ENCODE assay signal across 1 cellular context in genomic region chr20:51541189-51542032, GRCh38.
A peak's percentile ranks its signal among the peaks of the same experiment; 100 is the strongest.
TF ChIP-seq lines count a peak whose summit lies in the region.

No MANE protein-coding gene starts in this region.

TF ChIP-seq in HepG2, 621 proteins besides CTCF, POLR2A, EP300 and RAD21 (continued from another document and continues in another):
- TF ChIP-seq ZFP90 (CRISPR knock-in tag; IDR thresholded peaks at IDR 0.05; ENCODE audit: borderline replicate concordance): no peak
- 0 out of 2 replicates have a peak, but pooled peaks have one; percentile 34 for TF ChIP-seq CREBL2 (CRISPR knock-in tag; IDR thresholded peaks at IDR 0.05; ENCODE audit: borderline replicate concordance)
- TF ChIP-seq ZNF747 (CRISPR knock-in tag; IDR thresholded peaks at IDR 0.05; ENCODE audit: borderline replicate concordance): peak; percentile 77; the same call in 1 of the 2 replicates
- no peak for TF ChIP-seq ZNF253 (CRISPR knock-in tag; IDR thresholded peaks at IDR 0.05; ENCODE audit: borderline replicate concordance)
- TF ChIP-seq ZNF652 (CRISPR knock-in tag; IDR thresholded peaks at IDR 0.05; ENCODE audit: borderline replicate concordance, low read depth): peak; percentile 86
- TF ChIP-seq NKX3-1 (CRISPR knock-in tag; IDR thresholded peaks at IDR 0.05): no peak
- no peak for TF ChIP-seq ARNT (IDR thresholded peaks at IDR 0.05)
- peak; percentile 47; the same call in 1 of the 2 replicates for TF ChIP-seq HMG20A (CRISPR knock-in tag; IDR thresholded peaks at IDR 0.05; ENCODE audit: borderline replicate concordance)
- no peak for TF ChIP-seq ZEB1 (IDR thresholded peaks at IDR 0.05; ENCODE audit: insufficient replicate concordance, low read depth)
- TF ChIP-seq TERF1 (CRISPR knock-in tag; IDR thresholded peaks at IDR 0.05): no peak
- no peak for TF ChIP-seq ZNF18 (CRISPR knock-in tag; IDR thresholded peaks at IDR 0.05; ENCODE audit: insufficient replicate concordance)
- TF ChIP-seq ZNF383 (CRISPR knock-in tag; IDR thresholded peaks at IDR 0.05; ENCODE audit: borderline replicate concordance): no peak
- TF ChIP-seq ZNF687 (CRISPR knock-in tag; IDR thresholded peaks at IDR 0.05): peak; percentile 70
- 0 out of 2 replicates have a peak, but pooled peaks have one; percentile 35 for TF ChIP-seq ZNF564 (CRISPR knock-in tag; IDR thresholded peaks at IDR 0.05)
- TF ChIP-seq ZNF777 (CRISPR knock-in tag; IDR thresholded peaks at IDR 0.05): no peak
- no peak for TF ChIP-seq CSRNP2 (CRISPR knock-in tag; conservative IDR thresholded peaks at IDR 0.05; ENCODE audit: low read depth)
- TF ChIP-seq KDM3A (CRISPR knock-in tag; IDR thresholded peaks at IDR 0.05; ENCODE audit: low read depth): 0 out of 2 replicates have a peak, but pooled peaks have one; percentile 33
- TF ChIP-seq NCOA5 (CRISPR knock-in tag; IDR thresholded peaks at IDR 0.05): no peak
- no peak for TF ChIP-seq ATF1 (CRISPR knock-in tag; IDR thresholded peaks at IDR 0.05)
- TF ChIP-seq IRX3 (CRISPR knock-in tag; IDR thresholded peaks at IDR 0.05; ENCODE audit: borderline replicate concordance, low read depth): 0 out of 2 replicates have a peak, but pooled peaks have one; percentile 47
- no peak for TF ChIP-seq HINFP (CRISPR knock-in tag; IDR thresholded peaks at IDR 0.05; ENCODE audit: low read depth)
- TF ChIP-seq RXRA (CRISPR knock-in tag; IDR thresholded peaks at IDR 0.05): peak; percentile 47; the same call in 1 of the 2 replicates
- TF ChIP-seq ZNF510 (CRISPR knock-in tag; IDR thresholded peaks at IDR 0.05; ENCODE audit: low read depth): peak; percentile 51; the same call in 1 of the 2 replicates
- peak; percentile 67; the same call in 1 of the 2 replicates for TF ChIP-seq IKZF5 (CRISPR knock-in tag; IDR thresholded peaks at IDR 0.05)
- TF ChIP-seq NCOA2 (CRISPR knock-in tag; IDR thresholded peaks at IDR 0.05): peak; percentile 48; the same call in 1 of the 2 replicates
- TF ChIP-seq ARID4A (CRISPR knock-in tag; IDR thresholded peaks at IDR 0.05; ENCODE audit: borderline replicate concordance): peak; percentile 90; the same call in 1 of the 2 replicates
- peak; percentile 69; the same call in 1 of the 2 replicates for TF ChIP-seq RXRB (CRISPR knock-in tag; IDR thresholded peaks at IDR 0.05; ENCODE audit: borderline replicate concordance)
- TF ChIP-seq ZHX1 (CRISPR knock-in tag; IDR thresholded peaks at IDR 0.05; ENCODE audit: low read depth): no peak
- TF ChIP-seq ZBTB20 (CRISPR knock-in tag; IDR thresholded peaks at IDR 0.05; ENCODE audit: borderline replicate concordance, low read depth): 0 out of 2 replicates have a peak, but pooled peaks have one; percentile 6
- peak; percentile 59; the same call in 1 of the 2 replicates for TF ChIP-seq ZNF614 (CRISPR knock-in tag; IDR thresholded peaks at IDR 0.05; ENCODE audit: borderline replicate concordance)
- no peak for TF ChIP-seq MATR3 (CRISPR knock-in tag; IDR thresholded peaks at IDR 0.05)
- peak; percentile 46; the same call in 1 of the 2 replicates for TF ChIP-seq ZNF326 (CRISPR knock-in tag; IDR thresholded peaks at IDR 0.05; ENCODE audit: borderline replicate concordance)
- TF ChIP-seq SMAD9 (CRISPR knock-in tag; IDR thresholded peaks at IDR 0.05): no peak
- peak; percentile 67; the same call in 1 of the 2 replicates for TF ChIP-seq ZNF362 (CRISPR knock-in tag; IDR thresholded peaks at IDR 0.05; ENCODE audit: borderline replicate concordance)
- TF ChIP-seq CCAR2 (optimal IDR thresholded peaks at IDR 0.05; ENCODE audit: low read depth, low read length): no peak
- TF ChIP-seq SMARCE1 (IDR thresholded peaks at IDR 0.05; ENCODE audit: borderline replicate concordance): no peak
- no peak for TF ChIP-seq PAWR (CRISPR knock-in tag; IDR thresholded peaks at IDR 0.05; ENCODE audit: borderline replicate concordance)
- no peak for TF ChIP-seq ZFP36L2 (CRISPR knock-in tag; IDR thresholded peaks at IDR 0.05)
